ENCODE assay signal across 7 cellular contexts in the genomic region with DNA sequence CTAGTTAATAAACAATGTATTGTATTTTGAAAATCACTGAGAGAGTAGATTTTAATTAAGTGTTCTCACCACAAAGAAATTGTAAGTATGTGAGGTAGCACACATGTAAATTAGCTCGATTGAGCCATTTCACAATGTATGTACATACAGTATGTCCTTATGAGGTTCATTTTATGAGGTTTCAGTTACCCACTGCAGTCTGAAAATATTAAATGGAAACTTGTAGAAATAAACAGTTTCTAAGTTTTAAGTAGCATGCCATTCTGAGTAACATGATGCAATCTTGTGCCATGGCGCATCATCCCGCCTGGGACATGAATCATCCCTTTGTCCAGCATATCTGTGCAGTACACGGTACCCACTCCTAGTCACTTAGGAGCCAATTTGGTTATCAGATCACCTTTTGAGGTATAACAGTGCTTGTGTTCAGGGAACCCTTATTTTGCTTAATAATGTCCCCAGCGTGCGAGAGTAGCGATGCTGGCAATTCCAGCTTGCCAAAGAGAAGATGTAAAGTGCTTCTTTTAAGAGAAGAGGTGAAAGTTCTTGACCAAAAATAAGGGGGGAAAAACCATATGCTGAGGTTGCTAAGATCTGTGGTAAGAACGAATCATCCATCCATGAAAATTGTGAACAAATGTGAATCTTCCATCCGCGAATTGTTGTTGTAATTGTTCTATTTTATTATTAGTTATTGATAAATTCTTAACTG.
DNase-seq lines count a peak whose midpoint lies in the region; TF ChIP-seq lines count a peak whose summit lies in the region.

No MANE protein-coding gene starts in this region.

- H3K36me3 ChIP-seq in Karpas-422 (ENCODE audit: insufficient read depth, low read length): peaks cover 32% of the 10 kb centered on the region

- peak overlapping the region; percentile 80 for H3K27ac ChIP-seq in Karpas-422 (ENCODE audit: low read length)

- TF ChIP-seq CTCF in CD14-positive monocyte (IDR thresholded peaks at IDR 0.05): no peak

- in situ Hi-C loops in KBM-7 (cut with MboI; ENCODE audit: low pct_unique_long_range_greater_than_20kb, low sequenced_read_pairs): no loop called here

- H3K9me3 Mint-ChIP-seq in activated CD4-positive, alpha-beta T cell treated with anti-CD3 and anti-CD28 coated beads, Interleukin-2, amount 10 ng/mL, durations not matched to agents 7 days and 5 days: no peaks in the 10 kb centered on the region
- H3K9me3 Mint-ChIP-seq in CD14-positive monocyte: peaks cover 0 to 5% (median 3%) of the 10 kb centered on the region in 7 donors

- peak overlapping the region; percentile 44 for H3K27ac Mint-ChIP-seq in activated CD4-positive, alpha-beta T cell treated with anti-CD3 and anti-CD28 coated beads, Interleukin-2, amount 10 ng/mL, durations not matched to agents 7 days and 5 days
- peak overlapping the region in 1 of 7 donors; percentile 8 for H3K27ac Mint-ChIP-seq in CD14-positive monocyte

- no peak overlapping the region for H3K4me2 ChIP-seq in Karpas-422 (ENCODE audit: low read depth, low read length, poor library complexity, severe bottlenecking)

- no peaks in the 10 kb centered on the region for H3K27me3 Mint-ChIP-seq in activated CD4-positive, alpha-beta T cell treated with anti-CD3 and anti-CD28 coated beads, Interleukin-2, amount 10 ng/mL, durations not matched to agents 7 days and 5 days
- no peaks in the 10 kb centered on the region for H3K27me3 Mint-ChIP-seq in CD14-positive monocyte (ENCODE audit: low read depth in 3 of 3)

- H3K79me2 ChIP-seq in Karpas-422 (ENCODE audit: low read length): peaks cover 89% of the 10 kb centered on the region

- H3K4me3 ChIP-seq in Karpas-422 (ENCODE audit: low read length): no peak overlapping the region

- H3K4me1 ChIP-seq in Karpas-422 (ENCODE audit: low read length): peaks cover 88% of the 10 kb centered on the region

- peaks cover 54% of the 10 kb centered on the region for H3K36me3 Mint-ChIP-seq in activated CD4-positive, alpha-beta T cell treated with anti-CD3 and anti-CD28 coated beads, Interleukin-2, amount 10 ng/mL, durations not matched to agents 7 days and 5 days (ENCODE audit: low read depth)
- H3K36me3 Mint-ChIP-seq in CD14-positive monocyte: peaks cover 39 to 54% of the 10 kb centered on the region in 2 donors

- no peaks in the 10 kb centered on the region for H3K9me3 ChIP-seq in Karpas-422 (ENCODE audit: low read length)

- H2AFZ ChIP-seq in Karpas-422 (ENCODE audit: low read length): no peak overlapping the region

- POLR2A ChIA-PET in activated CD4-positive, alpha-beta T cell treated with anti-CD3 and anti-CD28 coated beads, Interleukin-2, amount 10 ng/mL, durations not matched to agents 7 days and 5 days (lab: Charles Lee): no interaction called here

- no peak overlapping the region for H3K4me3 Mint-ChIP-seq in activated CD4-positive, alpha-beta T cell treated with anti-CD3 and anti-CD28 coated beads, Interleukin-2, amount 10 ng/mL, durations not matched to agents 7 days and 5 days
- H3K4me3 Mint-ChIP-seq in CD14-positive monocyte: no peak overlapping the region

- no peaks in the 10 kb centered on the region for H4K20me1 ChIP-seq in Karpas-422 (ENCODE audit: insufficient read depth, low read depth, low read length)

- DNase-seq in Karpas-422 (no peak), fibroblast of peridontal ligament (ENCODE audit: extremely low read depth) (peak; percentile 77), foreskin melanocyte (no peak), CD14-positive monocyte (ENCODE audit: low spot score) (no peak), KBM-7 (no peak)
- DNase-seq in activated CD4-positive, alpha-beta T cell treated with anti-CD3 and anti-CD28 coated beads, Interleukin-2, amount 10 ng/mL, durations not matched to agents 7 days and 5 days: no peak
- DNase-seq in stimulated activated CD8-positive, alpha-beta memory T cell treated with anti-CD3 and anti-CD28 coated beads, Interleukin-2, amount 100 ng/mL, for 48 hours (ENCODE audit: low read depth in 2 of 2): peak; percentile 23 to 53

- no peak overlapping the region for H3K9ac ChIP-seq in Karpas-422 (ENCODE audit: low read length)

- intact Hi-C loops in CD14-positive monocyte (cut with micrococcal nuclease): no loop called here

- no peaks in the 10 kb centered on the region for H3K27me3 ChIP-seq in Karpas-422 (ENCODE audit: low read length)

- CTCF ChIA-PET in activated CD4-positive, alpha-beta T cell treated with anti-CD3 and anti-CD28 coated beads, Interleukin-2, amount 10 ng/mL, durations not matched to agents 7 days and 5 days (lab: Charles Lee): interaction anchor here (2.1 kb wide), 1 partner anchor 8 kb away, joined by 6 read pairs; no protein-coding TSS in a partner anchor

- H3K9me2 ChIP-seq in Karpas-422 (replicated peaks; ENCODE audit: insufficient read depth, low read length): no peaks in the 10 kb centered on the region

- peaks cover 58% of the 10 kb centered on the region for H3K4me1 Mint-ChIP-seq in activated CD4-positive, alpha-beta T cell treated with anti-CD3 and anti-CD28 coated beads, Interleukin-2, amount 10 ng/mL, durations not matched to agents 7 days and 5 days
- H3K4me1 Mint-ChIP-seq in CD14-positive monocyte: peaks cover 32% of the 10 kb centered on the region

Comparison
In these comparisons a context has a peak if more than half of its experiments do, and no peak if none do; other contexts are left out.
1. DNase-seq: peak in fibroblast of peridontal ligament (single experiment) and stimulated activated CD8-positive, alpha-beta memory T cell treated with anti-CD3 and anti-CD28 coated beads, Interleukin-2, amount 100 ng/mL, for 48 hours (2 of 2); none in Karpas-422 (single experiment), activated CD4-positive, alpha-beta T cell treated with anti-CD3 and anti-CD28 coated beads, Interleukin-2, amount 10 ng/mL, durations not matched to agents 7 days and 5 days (single experiment), foreskin melanocyte (single experiment), CD14-positive monocyte (single experiment) and KBM-7 (single experiment).